In genomic region chr7:90461216-90461615, GRCh38 we compare ENCODE assay signal across 18 cellular contexts. TPM values are rescaled to one million over a fixed set of nuclear protein-coding genes. Genes with fewer than 3 reads are reported as not detected.
DNase-seq lines count a peak whose midpoint lies in the region; ATAC-seq and TF ChIP-seq lines count a peak whose summit lies in the region.
"Had no signal": no experiment of that assay in that cellular context is flagged by ENCODE, and none has a peak within 500 bp of the region (broad histone marks: within the 10 kb centered on the region; RNA-seq: fewer than 3 reads in every experiment).

No MANE protein-coding gene starts in this region.

- ATAC-seq in omental fat pad (ENCODE audit: low FRiP score) (peak; percentile 44), GM18502 (IDR thresholded peaks at IDR 0.05; ENCODE audit: poor library complexity, unreplicated experiment) (no peak)
- ATAC-seq: natural killer cell treated with Interleukin-12 subunit alpha and Interleukin-12 subunit beta and Interleukin-15 and Interleukin-18, amount 100 ng/mL, for 72 hours; Panc1 had no signal

- peak; percentile 80 for DNase-seq in DMS79 (lab: John Stamatoyannopoulos, UW)
- DNase-seq in M059J (ENCODE audit: low read depth) = peak; percentile 10
- peak; percentile 56 for DNase-seq in fibroblast of mammary gland (ENCODE audit: low read depth)
- DNase-seq in omental fat pad (ENCODE audit: low spot score) = no peak
- no peak for DNase-seq in nucleus accumbens (lab: John Stamatoyannopoulos, UW)
- DNase-seq in anterior cingulate cortex (lab: John Stamatoyannopoulos, UW) = no peak
- DNase-seq: aorta; GOT3; NCI-H2029; NCI-H748 treated with DMSO at 0.1 percent for 48 hours; retina; stimulated activated CD4-positive, alpha-beta T cell treated with anti-CD3 and anti-CD28 coated beads, Interleukin-2, amount 100 ng/mL, for 24 hours; stimulated activated CD8-positive, alpha-beta memory T cell treated with anti-CD3 and anti-CD28 coated beads, Interleukin-4, amount 100 ng/mL, for 48 hours had no signal

- H3K4me3 ChIP-seq in fibroblast of mammary gland (ENCODE audit: control insufficient read depth, low read depth, low read length) = no peak overlapping the region
- H3K4me3 ChIP-seq: BLaER1 had no signal

- TF ChIP-seq CTCF in fibroblast of mammary gland (conservative IDR thresholded peaks at IDR 0.05; ENCODE audit: control insufficient read depth, insufficient read depth, low read depth, low read length) (no peak), omental fat pad (IDR thresholded peaks at IDR 0.05) (no peak)

RNA-seq across cellular contexts. Expression of gene PTTG1IP2, which starts 8.2 kb away (rescaled TPM):
- total RNA-seq in M059J (2014; rRNA removed; shearing (Covaris generic)) = not detected in 2 replicates
- not detected for total RNA-seq in omental fat pad
- total RNA-seq: aorta; liver; natural killer cell treated with Interleukin-12 subunit alpha and Interleukin-12 subunit beta and Interleukin-15 and Interleukin-18, amount 100 ng/mL, for 72 hours had no signal

RNA-seq across cellular contexts. Expression of gene CLDN12, which starts 58.0 kb away (rescaled TPM):
- total RNA-seq in M059J (2014; rRNA removed; shearing (Covaris generic)) = 37.6 and 72.8 TPM in 2 replicates
- total RNA-seq in omental fat pad = 10 to 100 TPM; 12.6 to 21.9 (median 16.8) TPM

Comparison
In these comparisons a context has a peak if more than half of its experiments do, and no peak if none do; other contexts are left out.
1. DNase-seq: peak in DMS79 (single experiment), M059J (single experiment) and fibroblast of mammary gland (single experiment); none in omental fat pad (single experiment), nucleus accumbens (0 of 56) and anterior cingulate cortex (0 of 58).